9 cellular contexts compared by ENCODE assay signal in genomic region chr2:85396531-85397470, GRCh38. TPM values are rescaled to one million over a fixed set of nuclear protein-coding genes. Genes with fewer than 3 reads are reported as not detected.
A peak's percentile ranks its signal among the peaks of the same experiment; 100 is the strongest.
DNase-seq lines count a peak whose midpoint lies in the region; ATAC-seq and TF ChIP-seq lines count a peak whose summit lies in the region.
"Had no signal": no experiment of that assay in that cellular context is flagged by ENCODE, and none has a peak within 500 bp of the region (broad histone marks: within the 10 kb centered on the region; RNA-seq: fewer than 3 reads in every experiment).

No MANE protein-coding gene starts in this region.

- POLR2A ChIA-PET in RWPE1 (lab: Yijun Ruan, JAX; ENCODE audit: low non-redundant PET) = no interaction called here

- peak overlapping the region in 1 of 2 donors; percentile 15 for H3K4me3 ChIP-seq in gastroesophageal sphincter

- no peaks in the 10 kb centered on the region for H3K9me3 Mint-ChIP-seq in stimulated activated memory B cell treated with anti-CD40 and anti-IgM and Interleukin-4, amounts not matched to agents 10 μg/mL and 1 μg/mL and 100 μg/mL, for 72 hours

- H3K27ac ChIP-seq in RWPE1 (peak overlapping the region; percentile 31), gastroesophageal sphincter (peak overlapping the region in 3 of 4 donors; percentile 53 to 77 (median 59))

- no peak for DNase-seq in RWPE1 (ENCODE audit: low spot score)
- no peak for DNase-seq in amygdala (lab: John Stamatoyannopoulos, UW)
- DNase-seq in NCI-H146 treated with DMSO at 0.1 percent for 48 hours (lab: John Stamatoyannopoulos, UW; ENCODE audit: unreplicated experiment) = no peak
- DNase-seq: activated naive CD4-positive, alpha-beta T cell treated with anti-CD3 and anti-CD28 coated beads, Interleukin-2, amount 50 U/mL, for 16 hours; NCI-H446 had no signal

- H3K9me3 ChIP-seq in gastroesophageal sphincter = no peaks in the 10 kb centered on the region

- ATAC-seq in GM18502 (IDR thresholded peaks at IDR 0.05; ENCODE audit: poor library complexity, unreplicated experiment) = peak; percentile 36
- ATAC-seq in gastroesophageal sphincter = peak; percentile 50
- ATAC-seq in stimulated activated memory B cell treated with anti-CD40 and anti-IgM and Interleukin-4, amounts not matched to agents 10 μg/mL and 1 μg/mL and 100 μg/mL, for 72 hours = no peak
- ATAC-seq in HG02763 (IDR thresholded peaks at IDR 0.05; ENCODE audit: unreplicated experiment) = no peak

- H3K36me3 ChIP-seq in gastroesophageal sphincter = peaks cover 0 to 54% of the 10 kb centered on the region in 2 donors

- peaks cover 73% of the 10 kb centered on the region for H3K36me3 Mint-ChIP-seq in stimulated activated memory B cell treated with anti-CD40 and anti-IgM and Interleukin-4, amounts not matched to agents 10 μg/mL and 1 μg/mL and 100 μg/mL, for 72 hours

- TF ChIP-seq EP300 in gastroesophageal sphincter (IDR thresholded peaks at IDR 0.05) = no peak

- no peaks in the 10 kb centered on the region for H3K27me3 Mint-ChIP-seq in stimulated activated memory B cell treated with anti-CD40 and anti-IgM and Interleukin-4, amounts not matched to agents 10 μg/mL and 1 μg/mL and 100 μg/mL, for 72 hours

- H3K4me1 ChIP-seq in gastroesophageal sphincter = peaks cover 0 to 39% (median 0%) of the 10 kb centered on the region in 3 donors

- peaks cover 37% of the 10 kb centered on the region for H3K4me1 Mint-ChIP-seq in stimulated activated memory B cell treated with anti-CD40 and anti-IgM and Interleukin-4, amounts not matched to agents 10 μg/mL and 1 μg/mL and 100 μg/mL, for 72 hours

- no peak overlapping the region for H3K4me3 Mint-ChIP-seq in stimulated activated memory B cell treated with anti-CD40 and anti-IgM and Interleukin-4, amounts not matched to agents 10 μg/mL and 1 μg/mL and 100 μg/mL, for 72 hours

- WGBS in gastroesophageal sphincter (ENCODE audit: low coverage in 1 of 2), 2 donors = 21 to 31% methylated on average over 2 of the region's 5 CpGs

- peak overlapping the region; percentile 65 for H3K27ac Mint-ChIP-seq in stimulated activated memory B cell treated with anti-CD40 and anti-IgM and Interleukin-4, amounts not matched to agents 10 μg/mL and 1 μg/mL and 100 μg/mL, for 72 hours

- CTCF ChIA-PET in RWPE1 (lab: Yijun Ruan, JAX) = no interaction called here

- no peaks in the 10 kb centered on the region for H3K27me3 ChIP-seq in gastroesophageal sphincter

- no peak for TF ChIP-seq POLR2A in gastroesophageal sphincter (IDR thresholded peaks at IDR 0.05)

- TF ChIP-seq CTCF in RWPE1 (conservative IDR thresholded peaks at IDR 0.05; ENCODE audit: low read depth) (no peak), gastroesophageal sphincter (IDR thresholded peaks at IDR 0.05) (no peak)

RNA-seq across cellular contexts. Expression of gene CAPG, which starts 13.4 kb away (rescaled TPM):
- total RNA-seq in gastroesophageal sphincter = 10 to 100 TPM; 42.2 to 69.2 (median 60.2) TPM

RNA-seq across cellular contexts. Expression of gene SH2D6, which starts 21.7 kb away (rescaled TPM):
- total RNA-seq in gastroesophageal sphincter = not detected

RNA-seq across cellular contexts. Expression of gene ELMOD3, which starts 42.2 kb away (rescaled TPM):
- total RNA-seq in gastroesophageal sphincter = 10 to 100 TPM; 12.4 to 25.8 (median 18.0) TPM

RNA-seq across cellular contexts. Expression of gene RETSAT, which starts 42.5 kb away (rescaled TPM):
- 10 to 100 TPM; 29.5 to 61.8 (median 44.9) TPM for total RNA-seq in gastroesophageal sphincter

Comparison
In these comparisons a context has a peak if more than half of its experiments do, and no peak if none do; other contexts are left out.
1. ATAC-seq: peak in GM18502 (single experiment) and gastroesophageal sphincter (single experiment); none in stimulated activated memory B cell treated with anti-CD40 and anti-IgM and Interleukin-4, amounts not matched to agents 10 μg/mL and 1 μg/mL and 100 μg/mL, for 72 hours (single experiment) and HG02763 (single experiment).